In genomic region chr14:30547388-30548048, GRCh38 we compare ENCODE assay signal across 30 cellular contexts.
"Had no signal": no experiment of that assay in that cellular context is flagged by ENCODE, and none has a peak within 500 bp of the region (broad histone marks: within the 10 kb centered on the region; RNA-seq: fewer than 3 reads in every experiment).

No MANE protein-coding gene starts in this region.

- FAIRE-seq: astrocyte, bronchial epithelial cell, colon had no signal

- H3K27me3 ChIP-seq: brain microvascular endothelial cell, gastrocnemius medialis had no signal

- H3K9me3 ChIP-seq: esophagus muscularis mucosa, gastrocnemius medialis had no signal

- H3K4me1 ChIP-seq: esophagus muscularis mucosa, gastrocnemius medialis had no signal

- H3K4me1 Mint-ChIP-seq: activated T-helper 17 cell treated with anti-CD3 and anti-CD28 coated beads, Interleukin-2, amount 50 U/mL, for 72 hours; central memory CD8-positive, alpha-beta T cell had no signal

- H3K27ac ChIP-seq: brain microvascular endothelial cell, esophagus muscularis mucosa, foreskin keratinocyte, gastrocnemius medialis had no signal

- H3K36me3 ChIP-seq: brain microvascular endothelial cell, esophagus muscularis mucosa, gastrocnemius medialis had no signal

- H3K4me3 ChIP-seq: esophagus muscularis mucosa, gastrocnemius medialis had no signal

- DNase-seq: activated CD4-positive, alpha-beta T cell treated with anti-CD3 and anti-CD28 coated beads for 1 hour; activated CD4-positive, alpha-beta T cell treated with anti-CD3 and anti-CD28 coated beads for 48 hours; activated CD4-positive, alpha-beta T cell treated with anti-CD3 and anti-CD28 coated beads, Interleukin-2, amount 50 U/mL, for 1 hour; activated CD4-positive, alpha-beta T cell treated with anti-CD3 and anti-CD28 coated beads, Interleukin-2, amount 50 U/mL, for 48 hours; activated CD8-positive, alpha-beta memory T cell treated with anti-CD3 and anti-CD28 coated beads for 24 hours; activated CD8-positive, alpha-beta T cell treated with anti-CD3 and anti-CD28 coated beads for 36 hours; activated effector memory CD4-positive, alpha-beta T cell treated with Interleukin-2 at 50 U/mL for 16 hours; activated gamma-delta T cell treated with Interleukin-2 at 50 U/mL for 16 hours; activated naive CD4-positive, alpha-beta T cell treated with anti-CD3 and anti-CD28 coated beads, Interleukin-2, amount 50 U/mL, for 16 hours; activated naive CD4-positive, alpha-beta T cell treated with Interleukin-2 at 50 U/mL for 16 hours; activated T-cell treated with anti-CD3 and anti-CD28 coated beads, Interleukin-2, amount 50 U/mL, for 4 hours; amniotic stem cell; anterior cingulate cortex; brain microvascular endothelial cell; cortex of kidney; dermis blood vessel endothelial cell; effector CD4-positive, alpha-beta T cell; effector memory CD8-positive, alpha-beta T cell; erythroblast; foreskin keratinocyte; gastrocnemius medialis; glutamatergic neuron; T-helper 2 cell had no signal

- H3K4me3 Mint-ChIP-seq: activated CD8-positive, alpha-beta T cell treated with anti-CD3 and anti-CD28 coated beads for 36 hours; activated naive CD8-positive, alpha-beta T cell; activated T-cell treated with anti-CD3 and anti-CD28 coated beads, Interleukin-2, amount 50 U/mL, for 4 hours; activated T-helper 17 cell treated with anti-CD3 and anti-CD28 coated beads, Interleukin-2, amount 50 U/mL, for 72 hours; central memory CD8-positive, alpha-beta T cell; effector memory CD8-positive, alpha-beta T cell had no signal

- H3K9me3 Mint-ChIP-seq: activated CD8-positive, alpha-beta T cell treated with anti-CD3 and anti-CD28 coated beads for 36 hours; activated T-cell treated with anti-CD3 and anti-CD28 coated beads, Interleukin-2, amount 50 U/mL, for 4 hours; activated T-helper 17 cell treated with anti-CD3 and anti-CD28 coated beads, Interleukin-2, amount 50 U/mL, for 72 hours; central memory CD8-positive, alpha-beta T cell; effector memory CD8-positive, alpha-beta T cell had no signal

- H3K27ac Mint-ChIP-seq: activated CD8-positive, alpha-beta T cell treated with anti-CD3 and anti-CD28 coated beads for 36 hours; activated naive CD8-positive, alpha-beta T cell; activated T-helper 17 cell treated with anti-CD3 and anti-CD28 coated beads, Interleukin-2, amount 50 U/mL, for 72 hours; effector memory CD8-positive, alpha-beta T cell had no signal

- H3K36me3 Mint-ChIP-seq: activated naive CD8-positive, alpha-beta T cell had no signal
